ENCODE assay signal across 26 cellular contexts in the genomic region with DNA sequence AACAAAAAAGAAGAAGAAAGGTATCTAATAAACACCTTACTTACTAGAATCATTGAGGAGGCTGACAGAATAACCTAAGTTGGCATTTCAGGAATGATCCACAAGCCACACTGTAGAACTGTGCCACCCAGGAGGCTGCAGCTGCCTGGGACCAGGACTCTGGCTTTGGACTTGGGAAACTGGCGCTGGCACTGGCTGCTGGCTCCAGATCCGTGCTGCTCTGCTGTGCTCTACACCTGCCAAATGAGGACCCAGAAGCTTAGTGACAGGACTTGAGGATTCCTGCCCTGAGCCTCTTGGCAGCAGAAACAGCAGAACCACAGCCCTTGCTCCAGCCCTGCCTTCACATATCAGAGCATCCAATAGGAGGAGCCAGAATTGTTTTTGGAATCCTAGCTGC.
"Had no signal": no experiment of that assay in that cellular context is flagged by ENCODE, and none has a peak within 500 bp of the region (broad histone marks: within the 10 kb centered on the region; RNA-seq: fewer than 3 reads in every experiment).

No MANE protein-coding gene starts in this region.

- H3K4me3 ChIP-seq: body of pancreas, esophagus muscularis mucosa, gastrocnemius medialis, heart left ventricle had no signal

- H3K4me1 ChIP-seq: body of pancreas, esophagus muscularis mucosa, gastrocnemius medialis had no signal

- ATAC-seq: activated CD4-positive, alpha-beta T cell treated with anti-CD3 and anti-CD28 coated beads for 36 hours; activated CD8-positive, alpha-beta memory T cell treated with anti-CD3 and anti-CD28 coated beads, Interleukin-2, amount 10 ng/mL, durations not matched to agents 7 days and 5 days; activated CD8-positive, alpha-beta T cell treated with anti-CD3 and anti-CD28 coated beads, Interleukin-2, amount 10 ng/mL, durations not matched to agents 7 days and 5 days; body of pancreas; effector memory CD8-positive, alpha-beta T cell; gastrocnemius medialis; heart left ventricle had no signal

- H3K27ac ChIP-seq: body of pancreas, esophagus muscularis mucosa, gastrocnemius medialis, heart left ventricle had no signal

- DNase-seq: activated CD4-positive, alpha-beta memory T cell treated with anti-CD3 and anti-CD28 coated beads for 36 hours; activated CD4-positive, alpha-beta T cell treated with anti-CD3 and anti-CD28 coated beads for 36 hours; activated CD4-positive, alpha-beta T cell treated with anti-CD3 and anti-CD28 coated beads, Interleukin-2, amount 10 ng/mL, durations not matched to agents 24 days and 14 days; activated CD4-positive, CD25-positive, alpha-beta regulatory T cell; activated CD4-positive, CD25-positive, alpha-beta regulatory T cell treated with anti-CD3 and anti-CD28 coated beads, Interleukin-2, amount 50 U/mL, for 72 hours; activated CD8-positive, alpha-beta memory T cell treated with anti-CD3 and anti-CD28 coated beads, Interleukin-2, amount 10 ng/mL, durations not matched to agents 7 days and 5 days; activated CD8-positive, alpha-beta memory T cell treated with anti-CD3 and anti-CD28 coated beads, Interleukin-2, amount 50 U/mL, for 4 hours; activated CD8-positive, alpha-beta T cell treated with anti-CD3 and anti-CD28 coated beads, Interleukin-2, amount 10 ng/mL, durations not matched to agents 7 days and 5 days; activated effector memory CD4-positive, alpha-beta T cell treated with anti-CD3 and anti-CD28 coated beads, Interleukin-2, amount 50 U/mL, for 16 hours; activated naive CD4-positive, alpha-beta T cell treated with anti-CD3 and anti-CD28 coated beads, Interleukin-2, amount 10 ng/mL, durations not matched to agents 7 days and 5 days; activated T-cell treated with anti-CD3 and anti-CD28 coated beads, Interleukin-2, amount 50 U/mL, for 1 hour; activated T-cell treated with anti-CD3 and anti-CD28 coated beads, Interleukin-2, amount 50 U/mL, for 48 hours; amygdala; aorta; body of pancreas; caudate nucleus; cortex of kidney; dermis blood vessel endothelial cell; effector CD4-positive, alpha-beta T cell; effector memory CD8-positive, alpha-beta T cell; erythroblast; gastrocnemius medialis; glutamatergic neuron; heart left ventricle; T-helper 2 cell had no signal

- H3K9me3 ChIP-seq: body of pancreas, esophagus muscularis mucosa, gastrocnemius medialis had no signal

- H3K27me3 ChIP-seq: body of pancreas, esophagus muscularis mucosa, gastrocnemius medialis, heart left ventricle had no signal

- H3K36me3 ChIP-seq: gastrocnemius medialis had no signal
